Comparison of ENCODE assay signal across 21 cellular contexts in the genomic region with DNA sequence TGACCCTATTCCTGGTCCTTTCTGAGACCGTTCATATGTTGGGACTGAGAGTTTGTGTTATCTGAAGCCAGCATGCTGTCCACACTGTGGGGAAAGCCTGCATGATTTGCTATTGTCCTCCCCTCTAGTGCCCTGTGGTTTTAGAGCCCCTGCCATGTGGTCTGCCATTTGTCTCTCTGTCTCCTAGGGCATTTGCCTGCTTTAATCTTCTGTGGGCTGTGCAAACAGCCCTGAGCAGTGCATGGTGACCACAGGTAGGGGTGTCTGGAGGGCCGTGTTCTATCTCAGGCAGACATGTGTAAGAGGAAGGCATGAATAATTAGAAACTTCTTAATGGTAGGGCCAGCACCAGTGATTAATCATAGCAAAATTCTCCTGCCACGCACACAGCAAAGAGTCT. TPM values are rescaled to one million over a fixed set of nuclear protein-coding genes. Genes with fewer than 3 reads are reported as not detected.
A peak's percentile ranks its signal among the peaks of the same experiment; 100 is the strongest.
DNase-seq lines count a peak whose midpoint lies in the region; ATAC-seq lines count a peak whose summit lies in the region.
"Had no signal": no experiment of that assay in that cellular context is flagged by ENCODE, and none has a peak within 500 bp of the region (broad histone marks: within the 10 kb centered on the region; RNA-seq: fewer than 3 reads in every experiment).

No MANE protein-coding gene starts in this region.

- no peaks in the 10 kb centered on the region for H3K36me3 ChIP-seq in H7 (replicated peaks; ENCODE audit: control insufficient read depth, insufficient read depth, low read length)

- POLR2A ChIA-PET in activated CD4-positive, alpha-beta memory T cell treated with anti-CD3 and anti-CD28 coated beads for 36 hours (lab: Charles Lee), result no interaction called here
- POLR2A ChIA-PET in activated CD4-positive, alpha-beta memory T cell treated with anti-CD3 and anti-CD28 coated beads, Interleukin-2, amount 10 ng/mL, durations not matched to agents 7 days and 5 days (lab: Charles Lee), result no interaction called here

- H3K9me3 ChIP-seq in T-helper 17 cell (ENCODE audit: control insufficient read depth, low read length, poor library complexity, severe bottlenecking), result no peaks in the 10 kb centered on the region

- peaks cover 21% of the 10 kb centered on the region for H3K36me3 Mint-ChIP-seq in activated CD4-positive, alpha-beta memory T cell treated with anti-CD3 and anti-CD28 coated beads for 36 hours
- peaks cover 49% of the 10 kb centered on the region for H3K36me3 Mint-ChIP-seq in activated CD4-positive, alpha-beta memory T cell treated with anti-CD3 and anti-CD28 coated beads, Interleukin-2, amount 10 ng/mL, durations not matched to agents 7 days and 5 days (ENCODE audit: low read depth)
- peaks cover 3% of the 10 kb centered on the region for H3K36me3 Mint-ChIP-seq in T-helper 17 cell (ENCODE audit: low read depth)
- peaks cover 20% of the 10 kb centered on the region for H3K36me3 Mint-ChIP-seq in effector memory CD8-positive, alpha-beta T cell (ENCODE audit: insufficient read depth)
- peaks cover 91% of the 10 kb centered on the region for H3K36me3 Mint-ChIP-seq in stimulated activated memory B cell treated with anti-CD40 and anti-IgM and Interleukin-4, amounts not matched to agents 10 μg/mL and 1 μg/mL and 100 μg/mL, for 72 hours
- H3K36me3 Mint-ChIP-seq: type B pancreatic cell had no signal

- no peak for ATAC-seq in T-helper 17 cell
- ATAC-seq in effector memory CD8-positive, alpha-beta T cell (replicated peaks), result no peak
- ATAC-seq in stimulated activated memory B cell treated with anti-CD40 and anti-IgM and Interleukin-4, amounts not matched to agents 10 μg/mL and 1 μg/mL and 100 μg/mL, for 72 hours, result no peak
- ATAC-seq in GM19035 (IDR thresholded peaks at IDR 0.05; ENCODE audit: unreplicated experiment), result no peak

- no peak for DNase-seq in activated CD4-positive, alpha-beta memory T cell treated with anti-CD3 and anti-CD28 coated beads for 36 hours
- DNase-seq in activated CD4-positive, alpha-beta memory T cell treated with anti-CD3 and anti-CD28 coated beads, Interleukin-2, amount 10 ng/mL, durations not matched to agents 7 days and 5 days, result no peak
- DNase-seq in T-helper 17 cell (no peak), HCEC 1CT (no peak), H7 (no peak)
- no peak for DNase-seq in effector memory CD8-positive, alpha-beta T cell
- DNase-seq: activated CD4-positive, CD25-positive, alpha-beta regulatory T cell; DMS53; foreskin fibroblast; IMR-90; kidney glomerular epithelial cell; MV-4-11; NCI-H2081; NCI-H510A; retina; SHP77 treated with DMSO at 0.1 percent for 48 hours; stimulated activated naive CD4-positive, alpha-beta T cell had no signal

- no peak overlapping the region for H3K4me3 Mint-ChIP-seq in activated CD4-positive, alpha-beta memory T cell treated with anti-CD3 and anti-CD28 coated beads for 36 hours
- H3K4me3 Mint-ChIP-seq in activated CD4-positive, alpha-beta memory T cell treated with anti-CD3 and anti-CD28 coated beads, Interleukin-2, amount 10 ng/mL, durations not matched to agents 7 days and 5 days, result no peak overlapping the region
- H3K4me3 Mint-ChIP-seq in T-helper 17 cell, result peak overlapping the region; percentile 12
- no peak overlapping the region for H3K4me3 Mint-ChIP-seq in effector memory CD8-positive, alpha-beta T cell
- no peak overlapping the region for H3K4me3 Mint-ChIP-seq in stimulated activated memory B cell treated with anti-CD40 and anti-IgM and Interleukin-4, amounts not matched to agents 10 μg/mL and 1 μg/mL and 100 μg/mL, for 72 hours
- H3K4me3 Mint-ChIP-seq: T-helper 1 cell treated with Interleukin-12 subunit alpha and Interleukin-12 subunit beta and Interleukin-4 antibody, amounts not matched to agents 30 μg/mL and 1 μg/mL, for 36 hours; type B pancreatic cell had no signal

- H3K4me3 ChIP-seq in H7 (ENCODE audit: insufficient read depth, low read depth, low read length), result no peak overlapping the region

- H3K27ac Mint-ChIP-seq in activated CD4-positive, alpha-beta memory T cell treated with anti-CD3 and anti-CD28 coated beads for 36 hours, result peak overlapping the region; percentile 26
- H3K27ac Mint-ChIP-seq in activated CD4-positive, alpha-beta memory T cell treated with anti-CD3 and anti-CD28 coated beads, Interleukin-2, amount 10 ng/mL, durations not matched to agents 7 days and 5 days, result no peak overlapping the region
- peak overlapping the region; percentile 75 for H3K27ac Mint-ChIP-seq in T-helper 17 cell
- peak overlapping the region; percentile 5 to 72 for H3K27ac Mint-ChIP-seq in effector memory CD8-positive, alpha-beta T cell
- peak overlapping the region; percentile 80 for H3K27ac Mint-ChIP-seq in stimulated activated memory B cell treated with anti-CD40 and anti-IgM and Interleukin-4, amounts not matched to agents 10 μg/mL and 1 μg/mL and 100 μg/mL, for 72 hours
- H3K27ac Mint-ChIP-seq: T-helper 1 cell treated with Interleukin-12 subunit alpha and Interleukin-12 subunit beta and Interleukin-4 antibody, amounts not matched to agents 30 μg/mL and 1 μg/mL, for 36 hours; type B pancreatic cell had no signal

- no peaks in the 10 kb centered on the region for H3K9me3 Mint-ChIP-seq in activated CD4-positive, alpha-beta memory T cell treated with anti-CD3 and anti-CD28 coated beads for 36 hours
- H3K9me3 Mint-ChIP-seq in activated CD4-positive, alpha-beta memory T cell treated with anti-CD3 and anti-CD28 coated beads, Interleukin-2, amount 10 ng/mL, durations not matched to agents 7 days and 5 days, result no peaks in the 10 kb centered on the region
- H3K9me3 Mint-ChIP-seq in effector memory CD8-positive, alpha-beta T cell, result no peaks in the 10 kb centered on the region
- no peaks in the 10 kb centered on the region for H3K9me3 Mint-ChIP-seq in stimulated activated memory B cell treated with anti-CD40 and anti-IgM and Interleukin-4, amounts not matched to agents 10 μg/mL and 1 μg/mL and 100 μg/mL, for 72 hours
- H3K9me3 Mint-ChIP-seq: T-helper 1 cell treated with Interleukin-12 subunit alpha and Interleukin-12 subunit beta and Interleukin-4 antibody, amounts not matched to agents 30 μg/mL and 1 μg/mL, for 36 hours; type B pancreatic cell had no signal

- H3K27me3 Mint-ChIP-seq in activated CD4-positive, alpha-beta memory T cell treated with anti-CD3 and anti-CD28 coated beads for 36 hours, result no peaks in the 10 kb centered on the region
- H3K27me3 Mint-ChIP-seq in activated CD4-positive, alpha-beta memory T cell treated with anti-CD3 and anti-CD28 coated beads, Interleukin-2, amount 10 ng/mL, durations not matched to agents 7 days and 5 days, result no peaks in the 10 kb centered on the region
- no peaks in the 10 kb centered on the region for H3K27me3 Mint-ChIP-seq in T-helper 17 cell
- H3K27me3 Mint-ChIP-seq in effector memory CD8-positive, alpha-beta T cell, result no peaks in the 10 kb centered on the region
- no peaks in the 10 kb centered on the region for H3K27me3 Mint-ChIP-seq in stimulated activated memory B cell treated with anti-CD40 and anti-IgM and Interleukin-4, amounts not matched to agents 10 μg/mL and 1 μg/mL and 100 μg/mL, for 72 hours
- H3K27me3 Mint-ChIP-seq: type B pancreatic cell had no signal

- no peaks in the 10 kb centered on the region for H3K27me3 ChIP-seq in H7 (ENCODE audit: control insufficient read depth, insufficient read depth, low read length)

- intact Hi-C loops in activated CD4-positive, alpha-beta memory T cell treated with anti-CD3 and anti-CD28 coated beads for 36 hours (cut with micrococcal nuclease), result no loop called here

- H3K4me1 Mint-ChIP-seq in activated CD4-positive, alpha-beta memory T cell treated with anti-CD3 and anti-CD28 coated beads for 36 hours (ENCODE audit: low read depth), result peaks cover 15% of the 10 kb centered on the region
- no peaks in the 10 kb centered on the region for H3K4me1 Mint-ChIP-seq in activated CD4-positive, alpha-beta memory T cell treated with anti-CD3 and anti-CD28 coated beads, Interleukin-2, amount 10 ng/mL, durations not matched to agents 7 days and 5 days
- peaks cover 42% of the 10 kb centered on the region for H3K4me1 Mint-ChIP-seq in T-helper 17 cell
- peaks cover 37 to 39% of the 10 kb centered on the region in 2 donors for H3K4me1 Mint-ChIP-seq in effector memory CD8-positive, alpha-beta T cell (ENCODE audit: low read depth in 2 of 2)
- H3K4me1 Mint-ChIP-seq in stimulated activated memory B cell treated with anti-CD40 and anti-IgM and Interleukin-4, amounts not matched to agents 10 μg/mL and 1 μg/mL and 100 μg/mL, for 72 hours, result peaks cover 56% of the 10 kb centered on the region

- CTCF ChIA-PET in activated CD4-positive, alpha-beta memory T cell treated with anti-CD3 and anti-CD28 coated beads for 36 hours (lab: Charles Lee), result no interaction called here
- CTCF ChIA-PET in activated CD4-positive, alpha-beta memory T cell treated with anti-CD3 and anti-CD28 coated beads, Interleukin-2, amount 10 ng/mL, durations not matched to agents 7 days and 5 days (lab: Charles Lee), result no interaction called here

RNA-seq across cellular contexts. Expression of a gene that starts 23.0 kb away (rescaled TPM):
- 10 to 100 TPM; 25.5 to 25.7 TPM for total RNA-seq in activated CD4-positive, alpha-beta memory T cell treated with anti-CD3 and anti-CD28 coated beads for 36 hours
- total RNA-seq in activated CD4-positive, alpha-beta memory T cell treated with anti-CD3 and anti-CD28 coated beads, Interleukin-2, amount 10 ng/mL, durations not matched to agents 7 days and 5 days, result 10 to 100 TPM; 21.4 to 23.3 TPM
- total RNA-seq in T-helper 17 cell, result 10 to 100 TPM; 16.8 to 20.2 TPM
- 2.2 and 3.8 TPM in 2 replicates for total RNA-seq in H7 (2014; rRNA removed; shearing (Covaris generic))
